ENCODE assay signal across 8 cellular contexts in genomic region chr7:5420841-5421625, GRCh38. TPM values are rescaled to one million over a fixed set of nuclear protein-coding genes. Genes with fewer than 3 reads are reported as not detected.
DNase-seq lines count a peak whose midpoint lies in the region; ATAC-seq and TF ChIP-seq lines count a peak whose summit lies in the region.

No MANE protein-coding gene starts in this region.

- intact Hi-C loops in activated CD4-positive, alpha-beta T cell treated with anti-CD3 and anti-CD28 coated beads, Interleukin-2, amount 10 ng/mL, durations not matched to agents 24 days and 14 days (cut with micrococcal nuclease) = no loop called here
- intact Hi-C loops in activated CD8-positive, alpha-beta T cell treated with anti-CD3 and anti-CD28 coated beads for 36 hours (cut with micrococcal nuclease) = no loop called here
- intact Hi-C loops in Right ventricle myocardium superior (cut with DNase I) = no loop called here

- H3K4me3 Mint-ChIP-seq in activated CD4-positive, alpha-beta T cell treated with anti-CD3 and anti-CD28 coated beads, Interleukin-2, amount 10 ng/mL, durations not matched to agents 24 days and 14 days = peak overlapping the region; percentile 68
- peak overlapping the region; percentile 36 for H3K4me3 Mint-ChIP-seq in activated CD8-positive, alpha-beta T cell treated with anti-CD3 and anti-CD28 coated beads for 36 hours

- no peak for TF ChIP-seq CTCF in activated CD8-positive, alpha-beta T cell treated with anti-CD3 and anti-CD28 coated beads for 36 hours (IDR thresholded peaks at IDR 0.05)

- POLR2A ChIA-PET in activated CD8-positive, alpha-beta T cell treated with anti-CD3 and anti-CD28 coated beads for 36 hours (lab: Charles Lee) = interaction anchor here (1.0 to 1.6 kb wide), 2 partner anchors 24 to 175 kb away, joined by 3 read pairs; no protein-coding TSS in a partner anchor

- H3K9me3 Mint-ChIP-seq in activated CD4-positive, alpha-beta T cell treated with anti-CD3 and anti-CD28 coated beads, Interleukin-2, amount 10 ng/mL, durations not matched to agents 24 days and 14 days = no peaks in the 10 kb centered on the region
- H3K9me3 Mint-ChIP-seq in activated CD8-positive, alpha-beta T cell treated with anti-CD3 and anti-CD28 coated beads for 36 hours = no peaks in the 10 kb centered on the region

- peak; percentile 68 for DNase-seq in activated CD4-positive, alpha-beta T cell treated with anti-CD3 and anti-CD28 coated beads, Interleukin-2, amount 10 ng/mL, durations not matched to agents 24 days and 14 days
- no peak for DNase-seq in activated CD4-positive, alpha-beta T cell treated with anti-CD3 and anti-CD28 coated beads, Interleukin-2, amount 50 U/mL, for 1 hour
- no peak for DNase-seq in activated CD8-positive, alpha-beta T cell treated with anti-CD3 and anti-CD28 coated beads for 36 hours
- DNase-seq in Right ventricle myocardium superior (peak; percentile 59), putamen (ENCODE audit: low spot score) (peak; percentile 36)

- peaks cover 17% of the 10 kb centered on the region for H3K4me1 Mint-ChIP-seq in activated CD4-positive, alpha-beta T cell treated with anti-CD3 and anti-CD28 coated beads, Interleukin-2, amount 10 ng/mL, durations not matched to agents 24 days and 14 days
- peaks cover 28% of the 10 kb centered on the region for H3K4me1 Mint-ChIP-seq in activated CD8-positive, alpha-beta T cell treated with anti-CD3 and anti-CD28 coated beads for 36 hours (ENCODE audit: low read depth)

- no peak overlapping the region for H3K27ac Mint-ChIP-seq in activated CD4-positive, alpha-beta T cell treated with anti-CD3 and anti-CD28 coated beads, Interleukin-2, amount 10 ng/mL, durations not matched to agents 24 days and 14 days
- H3K27ac Mint-ChIP-seq in activated CD8-positive, alpha-beta T cell treated with anti-CD3 and anti-CD28 coated beads for 36 hours = no peak overlapping the region

- H3K36me3 Mint-ChIP-seq in activated CD4-positive, alpha-beta T cell treated with anti-CD3 and anti-CD28 coated beads, Interleukin-2, amount 10 ng/mL, durations not matched to agents 24 days and 14 days (ENCODE audit: low read depth) = peaks cover 1% of the 10 kb centered on the region
- H3K36me3 Mint-ChIP-seq in activated CD8-positive, alpha-beta T cell treated with anti-CD3 and anti-CD28 coated beads for 36 hours (ENCODE audit: low read depth) = no peaks in the 10 kb centered on the region

- ATAC-seq in activated CD8-positive, alpha-beta T cell treated with anti-CD3 and anti-CD28 coated beads for 36 hours = no peak
- ATAC-seq in Right ventricle myocardium superior (ENCODE audit: poor library complexity) = no peak
- ATAC-seq in GM18861 (IDR thresholded peaks at IDR 0.05; ENCODE audit: unreplicated experiment) = no peak
- no peak for ATAC-seq in HG03342 (IDR thresholded peaks at IDR 0.05; ENCODE audit: unreplicated experiment)
- no peak for ATAC-seq in HG03460 (IDR thresholded peaks at IDR 0.05; ENCODE audit: unreplicated experiment)

- CTCF ChIA-PET in activated CD8-positive, alpha-beta T cell treated with anti-CD3 and anti-CD28 coated beads for 36 hours (lab: Charles Lee) = interaction anchor here (1.1 to 2.3 kb wide), 3 partner anchors 30 to 181 kb away, joined by 3 to 7 read pairs (median 4); no protein-coding TSS in a partner anchor

- H3K27me3 Mint-ChIP-seq in activated CD4-positive, alpha-beta T cell treated with anti-CD3 and anti-CD28 coated beads, Interleukin-2, amount 10 ng/mL, durations not matched to agents 24 days and 14 days = peaks cover 62% of the 10 kb centered on the region
- peaks cover 59% of the 10 kb centered on the region for H3K27me3 Mint-ChIP-seq in activated CD8-positive, alpha-beta T cell treated with anti-CD3 and anti-CD28 coated beads for 36 hours

RNA-seq across cellular contexts. Expression of gene TNRC18, which starts 2.6 kb away (rescaled TPM):
- 40.0 and 43.3 TPM in 2 replicates for total RNA-seq in activated CD4-positive, alpha-beta T cell treated with anti-CD3 and anti-CD28 coated beads, Interleukin-2, amount 10 ng/mL, durations not matched to agents 24 days and 14 days
- 10 to 100 TPM; 43.8 to 44.2 TPM for total RNA-seq in activated CD8-positive, alpha-beta T cell treated with anti-CD3 and anti-CD28 coated beads for 36 hours
- 29.5 TPM for total RNA-seq in Right ventricle myocardium superior

Comparison
In these comparisons a context has a peak if more than half of its experiments do, and no peak if none do; other contexts are left out.
1. DNase-seq: peak in activated CD4-positive, alpha-beta T cell treated with anti-CD3 and anti-CD28 coated beads, Interleukin-2, amount 10 ng/mL, durations not matched to agents 24 days and 14 days (single experiment), Right ventricle myocardium superior (single experiment) and putamen (single experiment); none in activated CD4-positive, alpha-beta T cell treated with anti-CD3 and anti-CD28 coated beads, Interleukin-2, amount 50 U/mL, for 1 hour (single experiment) and activated CD8-positive, alpha-beta T cell treated with anti-CD3 and anti-CD28 coated beads for 36 hours (single experiment).